In the genomic region with DNA sequence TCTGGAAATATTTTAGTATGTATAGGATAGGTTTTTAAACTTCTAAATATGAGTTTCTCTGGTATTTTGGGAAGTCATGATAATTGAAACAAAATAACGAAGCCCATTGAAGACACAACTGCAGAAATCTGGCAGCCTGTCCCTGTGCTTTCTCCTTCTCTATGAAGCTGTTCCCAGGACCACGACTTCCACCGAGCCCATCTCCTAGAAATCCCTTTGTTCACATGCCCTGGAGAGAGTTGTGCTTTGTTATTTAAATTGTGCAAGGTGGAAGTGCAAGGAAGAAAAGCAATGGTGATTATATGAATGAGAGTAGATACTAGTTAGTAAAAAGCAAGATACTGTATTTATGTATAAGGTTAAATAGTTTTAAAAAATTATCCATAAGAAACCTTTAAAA, we compare ENCODE assay signal across 19 cellular contexts.
"Had no signal": no experiment of that assay in that cellular context is flagged by ENCODE, and none has a peak within 500 bp of the region (broad histone marks: within the 10 kb centered on the region; RNA-seq: fewer than 3 reads in every experiment).

No MANE protein-coding gene starts in this region.

- H3K27ac ChIP-seq: dorsolateral prefrontal cortex, foreskin keratinocyte, psoas muscle, suprapubic skin, upper lobe of right lung had no signal

- H3K9me3 Mint-ChIP-seq: activated naive CD8-positive, alpha-beta T cell treated with anti-CD3 and anti-CD28 coated beads, Interleukin-2, amount 10 ng/mL, durations not matched to agents 7 days and 5 days; natural killer cell treated with Interleukin-12 subunit alpha and Interleukin-12 subunit beta and Interleukin-15 and Interleukin-18, amount 100 ng/mL, for 72 hours had no signal

- H3K9me3 ChIP-seq: breast epithelium, heart right ventricle, psoas muscle, right lobe of liver, suprapubic skin, upper lobe of right lung had no signal

- H3K4me3 ChIP-seq: breast epithelium, dorsolateral prefrontal cortex, heart right ventricle, psoas muscle, right lobe of liver, suprapubic skin, upper lobe of right lung had no signal

- H3K4me1 ChIP-seq: foreskin keratinocyte had no signal

- H3K27me3 Mint-ChIP-seq: activated naive CD8-positive, alpha-beta T cell treated with anti-CD3 and anti-CD28 coated beads, Interleukin-2, amount 10 ng/mL, durations not matched to agents 7 days and 5 days; natural killer cell treated with Interleukin-12 subunit alpha and Interleukin-12 subunit beta and Interleukin-15 and Interleukin-18, amount 100 ng/mL, for 72 hours had no signal

- H3K36me3 ChIP-seq: breast epithelium, heart right ventricle, right lobe of liver, suprapubic skin, upper lobe of right lung had no signal

- H3K27me3 ChIP-seq: breast epithelium, dorsolateral prefrontal cortex, foreskin keratinocyte, heart right ventricle, right lobe of liver, suprapubic skin, upper lobe of right lung had no signal

- H3K4me3 Mint-ChIP-seq: activated naive CD8-positive, alpha-beta T cell treated with anti-CD3 and anti-CD28 coated beads, Interleukin-2, amount 10 ng/mL, durations not matched to agents 7 days and 5 days; natural killer cell treated with Interleukin-12 subunit alpha and Interleukin-12 subunit beta and Interleukin-15 and Interleukin-18, amount 100 ng/mL, for 72 hours had no signal

- H3K36me3 Mint-ChIP-seq: natural killer cell treated with Interleukin-12 subunit alpha and Interleukin-12 subunit beta and Interleukin-15 and Interleukin-18, amount 100 ng/mL, for 72 hours had no signal

- H3K27ac Mint-ChIP-seq: activated naive CD8-positive, alpha-beta T cell treated with anti-CD3 and anti-CD28 coated beads, Interleukin-2, amount 10 ng/mL, durations not matched to agents 7 days and 5 days had no signal

- DNase-seq: activated CD4-positive, alpha-beta T cell treated with anti-CD3 and anti-CD28 coated beads for 1 hour; activated CD4-positive, alpha-beta T cell treated with anti-CD3 and anti-CD28 coated beads, Interleukin-2, amount 50 U/mL, for 48 hours; activated gamma-delta T cell; activated naive CD8-positive, alpha-beta T cell treated with anti-CD3 and anti-CD28 coated beads, Interleukin-2, amount 10 ng/mL, durations not matched to agents 7 days and 5 days; activated T-cell treated with anti-CD3 and anti-CD28 coated beads, Interleukin-2, amount 50 U/mL, for 48 hours; anterior cingulate cortex; dorsolateral prefrontal cortex; foreskin keratinocyte; heart right ventricle; left colon; occipital lobe; psoas muscle; right lobe of liver; stimulated activated naive CD4-positive, alpha-beta T cell treated with Interleukin-2 at 50 U/mL for 16 hours; T-helper 9 cell; upper lobe of right lung had no signal

- ATAC-seq: foreskin keratinocyte; heart right ventricle; left colon; natural killer cell treated with Interleukin-12 subunit alpha and Interleukin-12 subunit beta and Interleukin-15 and Interleukin-18, amount 100 ng/mL, for 72 hours; psoas muscle; right lobe of liver; upper lobe of right lung had no signal
